Comparison of ENCODE assay signal across 1 cellular context in the genomic region with DNA sequence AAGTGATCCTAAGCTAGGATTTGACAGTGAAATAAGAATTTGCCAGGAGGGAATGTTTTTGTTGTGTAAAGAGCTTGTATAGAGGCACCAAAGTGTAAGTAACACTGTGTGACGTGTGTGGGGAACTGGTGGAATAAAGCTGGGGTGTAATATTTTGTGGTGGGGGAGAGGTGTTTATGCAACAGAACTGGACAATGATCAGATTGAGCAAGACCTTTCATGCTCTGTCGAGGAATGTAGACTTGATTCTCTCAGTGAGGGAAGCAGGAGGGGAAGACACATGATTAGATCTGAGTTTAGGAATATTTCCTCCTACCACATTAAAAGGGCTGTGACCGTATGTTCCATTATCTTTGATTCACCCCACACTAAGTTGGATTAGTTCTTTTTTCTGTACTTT.
TF ChIP-seq lines count a peak whose summit lies in the region.

No MANE protein-coding gene starts in this region.

TF ChIP-seq in IMR-90, 13 proteins besides CTCF, POLR2A, EP300 and RAD21 (continued from another document):
- TF ChIP-seq, protein P1, sequence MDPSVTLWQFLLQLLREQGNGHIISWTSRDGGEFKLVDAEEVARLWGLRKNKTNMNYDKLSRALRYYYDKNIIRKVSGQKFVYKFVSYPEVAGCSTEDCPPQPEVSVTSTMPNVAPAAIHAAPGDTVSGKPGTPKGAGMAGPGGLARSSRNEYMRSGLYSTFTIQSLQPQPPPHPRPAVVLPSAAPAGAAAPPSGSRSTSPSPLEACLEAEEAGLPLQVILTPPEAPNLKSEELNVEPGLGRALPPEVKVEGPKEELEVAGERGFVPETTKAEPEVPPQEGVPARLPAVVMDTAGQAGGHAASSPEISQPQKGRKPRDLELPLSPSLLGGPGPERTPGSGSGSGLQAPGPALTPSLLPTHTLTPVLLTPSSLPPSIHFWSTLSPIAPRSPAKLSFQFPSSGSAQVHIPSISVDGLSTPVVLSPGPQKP (IDR thresholded peaks at IDR 0.05; ENCODE audit: borderline replicate concordance, low read depth, low read length), result no peak
- TF ChIP-seq CEBPB (IDR thresholded peaks at IDR 0.05; ENCODE audit: low read depth, low read length), result peak; percentile 73
